Comparison of ENCODE assay signal across 12 cellular contexts in the genomic region with DNA sequence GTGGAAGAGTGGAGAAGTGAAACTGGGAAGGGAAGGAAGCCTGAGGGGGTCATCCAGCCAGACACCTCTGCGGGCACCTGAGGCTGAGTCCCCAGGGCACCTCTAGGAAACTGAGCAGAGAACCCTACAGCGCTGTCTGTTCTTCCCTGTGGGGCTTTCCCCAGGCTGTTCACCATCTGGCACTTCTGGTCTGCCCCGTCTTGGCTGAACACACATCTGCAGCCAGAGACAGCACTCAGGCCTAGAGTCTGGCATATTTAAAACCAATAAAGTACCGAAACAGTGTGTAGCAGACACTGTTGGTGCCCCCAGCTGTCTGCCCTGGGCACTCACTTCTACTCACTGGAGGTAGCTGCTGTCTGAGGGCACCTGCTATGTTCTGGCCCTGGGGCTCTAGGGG. TPM values are rescaled to one million over a fixed set of nuclear protein-coding genes. Genes with fewer than 3 reads are reported as not detected.
A peak's percentile ranks its signal among the peaks of the same experiment; 100 is the strongest.
DNase-seq lines count a peak whose midpoint lies in the region; ATAC-seq and TF ChIP-seq lines count a peak whose summit lies in the region.
"Had no signal": no experiment of that assay in that cellular context is flagged by ENCODE, and none has a peak within 500 bp of the region (broad histone marks: within the 10 kb centered on the region; RNA-seq: fewer than 3 reads in every experiment).

No MANE protein-coding gene starts in this region.

- POLR2A ChIA-PET in GM10248 (lab: Yijun Ruan, JAX) = no interaction called here

- ATAC-seq in GM19463 (IDR thresholded peaks at IDR 0.05; ENCODE audit: unreplicated experiment) (peak; percentile 99), HG03060 (IDR thresholded peaks at IDR 0.05; ENCODE audit: low read depth, unreplicated experiment) (peak; percentile 75), omental fat pad (ENCODE audit: low FRiP score) (no peak)

- no peaks in the 10 kb centered on the region for H3K36me3 ChIP-seq in Peyer's patch
- H3K36me3 ChIP-seq: left ventricle myocardium inferior had no signal

- H3K4me1 Mint-ChIP-seq in HFFc6 (ENCODE audit: low read depth) = no peaks in the 10 kb centered on the region

- peaks cover 13% of the 10 kb centered on the region for H3K9me3 Mint-ChIP-seq in HFFc6
- H3K9me3 Mint-ChIP-seq: CD4-positive, alpha-beta T cell had no signal

- H3K27me3 ChIP-seq in Peyer's patch = no peaks in the 10 kb centered on the region

- DNase-seq in GM10248 (ENCODE audit: extremely low spot score) (peak; percentile 50), Peyer's patch (peak in 2 of 3 donors; percentile 56 to 73), RKO (ENCODE audit: low spot score) (no peak), omental fat pad (ENCODE audit: low spot score) (no peak), HFFc6 (no peak)
- DNase-seq in stimulated activated CD4-positive, alpha-beta T cell treated with anti-CD3 and anti-CD28 coated beads, Interleukin-1b, Interleukin-23, amount 100 ng/mL, for 48 hours = no peak
- DNase-seq: activated CD4-positive, alpha-beta T cell treated with anti-CD3 and anti-CD28 coated beads, Interleukin-2, amount 50 U/mL, for 4 hours; aorta; CD4-positive, alpha-beta T cell; left ventricle myocardium inferior had no signal

- H3K36me3 Mint-ChIP-seq in HFFc6 (ENCODE audit: low read depth) = peaks cover 5% of the 10 kb centered on the region

- no peak overlapping the region for H3K4me3 ChIP-seq in Peyer's patch
- H3K4me3 ChIP-seq: left ventricle myocardium inferior had no signal

- CTCF ChIA-PET in GM10248 (lab: Yijun Ruan, JAX) = interaction anchor here (10.5 kb wide), 1 partner anchor 255 kb away, joined by 153 read pairs; no protein-coding TSS in a partner anchor

- no peaks in the 10 kb centered on the region for H3K4me1 ChIP-seq in Peyer's patch
- H3K4me1 ChIP-seq: left ventricle myocardium inferior had no signal

- H3K27ac ChIP-seq in Peyer's patch = no peak overlapping the region
- H3K27ac ChIP-seq: left ventricle myocardium inferior had no signal

- no peaks in the 10 kb centered on the region for H3K9me3 ChIP-seq in Peyer's patch
- H3K9me3 ChIP-seq: left ventricle myocardium inferior had no signal

- no peak overlapping the region for H3K27ac Mint-ChIP-seq in HFFc6
- H3K27ac Mint-ChIP-seq: CD4-positive, alpha-beta T cell had no signal

- H3K27me3 Mint-ChIP-seq in HFFc6 (ENCODE audit: insufficient read depth) = peaks cover 20% of the 10 kb centered on the region
- H3K27me3 Mint-ChIP-seq: CD4-positive, alpha-beta T cell had no signal

- TF ChIP-seq POLR2A in Peyer's patch (IDR thresholded peaks at IDR 0.05) = no peak

- H3K4me3 Mint-ChIP-seq in HFFc6 = no peak overlapping the region
- H3K4me3 Mint-ChIP-seq: CD4-positive, alpha-beta T cell had no signal

- TF ChIP-seq CTCF in GM10248 (IDR thresholded peaks at IDR 0.05; ENCODE audit: control extremely low read depth, extremely low read depth, low read depth, missing control alignments) (no peak), Peyer's patch (IDR thresholded peaks at IDR 0.05) (no peak), omental fat pad (IDR thresholded peaks at IDR 0.05) (no peak), HFFc6 (IDR thresholded peaks at IDR 0.05) (no peak)

RNA-seq across cellular contexts. Expression of gene ARFGEF2, which starts 9.4 kb away (rescaled TPM):
- total RNA-seq in Peyer's patch (100 to 1,000 TPM in 1 of 4 donors, 10 to 100 TPM in 3; 38.0 to 170 (median 43.4) TPM), omental fat pad (10 to 100 TPM; 34.7 to 36.2 (median 35.2) TPM)
- 10 to 100 TPM; 25.4 to 28.3 (median 26.2) TPM for total RNA-seq in HFFc6 (2021; fragmentation: NEBNext Ultra II Directional; extraction: Animal tissue kit (Norgen Biotek cat#: 25700))

Comparison
In these comparisons a context has a peak if more than half of its experiments do, and no peak if none do; other contexts are left out.
1. DNase-seq: peak in GM10248 (single experiment) and Peyer's patch (2 of 3); none in stimulated activated CD4-positive, alpha-beta T cell treated with anti-CD3 and anti-CD28 coated beads, Interleukin-1b, Interleukin-23, amount 100 ng/mL, for 48 hours (single experiment), RKO (single experiment), omental fat pad (single experiment) and HFFc6 (single experiment).